ENCODE assay signal across 8 cellular contexts in genomic region chr5:64768358-64769312, GRCh38. TPM values are rescaled to one million over a fixed set of nuclear protein-coding genes. Genes with fewer than 3 reads are reported as not detected.
A peak's percentile ranks its signal among the peaks of the same experiment; 100 is the strongest.
DNase-seq lines count a peak whose midpoint lies in the region; ATAC-seq and TF ChIP-seq lines count a peak whose summit lies in the region.

Gene CWC27 (plus strand): TSS chr5:64768930. CDS start chr5:64769147, 217 bp downstream.
Gene SREK1IP1 (minus strand): TSS chr5:64768691. CDS start chr5:64768517, 174 bp downstream.

- ATAC-seq in GM18498 (IDR thresholded peaks at IDR 0.05; ENCODE audit: unreplicated experiment) (peak; percentile 97), HG02885 (IDR thresholded peaks at IDR 0.05; ENCODE audit: poor library complexity, unreplicated experiment) (peak; percentile 92), aorta (ENCODE audit: low FRiP score) (peak; percentile 98)

- no peak for TF ChIP-seq CTCF in ascending aorta (IDR thresholded peaks at IDR 0.05)

- no peaks in the 10 kb centered on the region for H3K9me3 ChIP-seq in ascending aorta
- no peaks in the 10 kb centered on the region for H3K9me3 ChIP-seq in aorta (ENCODE audit: control insufficient read depth, low read length)

- WGBS in aorta, 2 donors = 0% methylated on average over 48 of the region's 48 CpGs

- H3K36me3 ChIP-seq in ascending aorta (peaks cover 1 to 7% of the 10 kb centered on the region in 2 donors), rectal smooth muscle tissue (ENCODE audit: control insufficient read depth, insufficient read depth, low read length) (no peaks in the 10 kb centered on the region), aorta (ENCODE audit: control insufficient read depth in 1 of 2, insufficient read depth in 2 of 2, low read length in 1 of 2) (no peaks in the 10 kb centered on the region)

- H3K27ac ChIP-seq in ascending aorta = peak within 1 kb of the TSS; percentile 75 to 85
- peak within 1 kb of the TSS; percentile 83 for H3K27ac ChIP-seq in rectal smooth muscle tissue (ENCODE audit: low read depth, low read length)
- H3K27ac ChIP-seq in aorta (ENCODE audit: low read depth in 1 of 2, low read length in 2 of 2) = peak within 1 kb of the TSS; percentile 18 to 67

- H3K4me1 ChIP-seq in ascending aorta (peaks cover 7 to 27% of the 10 kb centered on the region in 2 donors), rectal smooth muscle tissue (ENCODE audit: control insufficient read depth, insufficient read depth, low read length) (peaks cover 21% of the 10 kb centered on the region), aorta (ENCODE audit: control insufficient read depth in 1 of 2, insufficient read depth in 2 of 2, low read length in 2 of 2) (peaks cover 6 to 20% of the 10 kb centered on the region in 2 donors)

- H3K9ac ChIP-seq in rectal smooth muscle tissue (ENCODE audit: low read length) = peak within 1 kb of the TSS; percentile 82

- H3K27me3 ChIP-seq in ascending aorta (no peaks in the 10 kb centered on the region), rectal smooth muscle tissue (ENCODE audit: control insufficient read depth, insufficient read depth, low read length) (no peaks in the 10 kb centered on the region), aorta (ENCODE audit: control insufficient read depth in 1 of 2, insufficient read depth in 2 of 2, low read length in 1 of 2) (no peaks in the 10 kb centered on the region)

- peak within 1 kb of the TSS; percentile 63 to 84 for H3K4me3 ChIP-seq in ascending aorta
- H3K4me3 ChIP-seq in rectal smooth muscle tissue (ENCODE audit: low read length) = peak within 1 kb of the TSS; percentile 95
- H3K4me3 ChIP-seq in aorta (ENCODE audit: low read length in 2 of 2) = peak within 1 kb of the TSS; percentile 91 to 99

- intact Hi-C loops in T-helper 2 cell treated with Interferon-gamma antibody and Interleukin-4, amounts not matched to agents 100 ng/mL and 5 ng/mL, for 36 hours (cut with micrococcal nuclease) = loop anchor here (1.0 to 10.0 kb wide), 8 partner anchors 16 to 1376 kb away; partner anchors contain the start of genes ADAMTS6, CENPK, PPWD1 and SREK1
- intact Hi-C loops in ascending aorta (cut with DNase I) = loop anchor here (10.0 kb wide), 1 partner anchor 264 kb away; the partner anchor contains the start of gene RGS7BP
- intact Hi-C loops in aorta (cut with DNase I) = no loop called here

- DNase-seq in NCI-H1694 treated with DMSO at 0.1 percent for 48 hours (lab: John Stamatoyannopoulos, UW) = peak; percentile 82
- peak; percentile 13 to 87 for DNase-seq in ascending aorta (ENCODE audit: low spot score in 2 of 2)
- peak; percentile 72 for DNase-seq in hepatic stellate cell (ENCODE audit: low spot score)
- peak; percentile 89 to 90 for DNase-seq in aorta

RNA-seq across cellular contexts. Expression of gene CWC27, which starts in this region (rescaled TPM):
- 26.3 and 29.3 TPM in 2 replicates for total RNA-seq in T-helper 2 cell treated with Interferon-gamma antibody and Interleukin-4, amounts not matched to agents 100 ng/mL and 5 ng/mL, for 36 hours
- total RNA-seq in ascending aorta (1.7 TPM), aorta (10 to 100 TPM; 19.5 to 20.7 TPM)
- polyA plus RNA-seq in aorta = 10 to 100 TPM; 12.9 to 15.7 TPM

RNA-seq across cellular contexts. Expression of gene SREK1IP1, which starts in this region (rescaled TPM):
- total RNA-seq in T-helper 2 cell treated with Interferon-gamma antibody and Interleukin-4, amounts not matched to agents 100 ng/mL and 5 ng/mL, for 36 hours = 22.3 and 23.5 TPM in 2 replicates
- total RNA-seq in ascending aorta = 7.9 TPM
- 10 to 100 TPM; 19.6 to 25.5 TPM for total RNA-seq in aorta
- 10 to 100 TPM in 1 of 2 donors, 1 to 10 TPM in 1; 5.4 to 18.8 TPM for polyA plus RNA-seq in aorta

Comparison
In these comparisons a context has a peak if more than half of its experiments do, and no peak if none do; other contexts are left out.
1. Peak in every context shown above with its lines: DNase-seq, ATAC-seq, H3K4me3 ChIP-seq and H3K27ac ChIP-seq.
2. intact Hi-C loops: an anchor here in T-helper 2 cell treated with Interferon-gamma antibody and Interleukin-4, amounts not matched to agents 100 ng/mL and 5 ng/mL, for 36 hours (1.0 to 10.0 kb wide) and ascending aorta (10.0 kb wide); none called in aorta.